9 cellular contexts compared by ENCODE assay signal in genomic region chr6:24357336-24358218, GRCh38. TPM values are rescaled to one million over a fixed set of nuclear protein-coding genes. Genes with fewer than 3 reads are reported as not detected.
DNase-seq lines count a peak whose midpoint lies in the region; ATAC-seq and TF ChIP-seq lines count a peak whose summit lies in the region.
"Had no signal": no experiment of that assay in that cellular context is flagged by ENCODE, and none has a peak within 500 bp of the region (broad histone marks: within the 10 kb centered on the region; RNA-seq: fewer than 3 reads in every experiment).

Gene DCDC2 (minus strand): TSS chr6:24358059. CDS start chr6:24357750, 309 bp downstream.

- DNase-seq in activated CD4-positive, alpha-beta memory T cell treated with anti-CD3 and anti-CD28 coated beads for 36 hours: peak; percentile 59
- DNase-seq in effector memory CD8-positive, alpha-beta T cell: peak; percentile 9 to 20 (median 15)
- DNase-seq in testis: peak; percentile 64
- DNase-seq in KG1 (lab: John Stamatoyannopoulos, UW): no peak

- peaks cover 7% of the 10 kb centered on the region for H3K4me1 ChIP-seq in HUES6 (ENCODE audit: control insufficient read depth, insufficient read depth, low read length)
- H3K4me1 ChIP-seq in mucosa of stomach (ENCODE audit: control insufficient read depth, insufficient read depth, low read length): peaks cover 7% of the 10 kb centered on the region
- H3K4me1 ChIP-seq in testis: peaks cover 8% of the 10 kb centered on the region

- peaks cover 3% of the 10 kb centered on the region for H3K27me3 Mint-ChIP-seq in activated CD4-positive, alpha-beta memory T cell treated with anti-CD3 and anti-CD28 coated beads for 36 hours
- H3K27me3 Mint-ChIP-seq in effector memory CD8-positive, alpha-beta T cell: peaks cover 8 to 26% of the 10 kb centered on the region in 2 donors

- peak within 1 kb of the TSS; percentile 68 for H3K4me3 Mint-ChIP-seq in activated CD4-positive, alpha-beta memory T cell treated with anti-CD3 and anti-CD28 coated beads for 36 hours
- peak within 1 kb of the TSS; percentile 70 to 79 for H3K4me3 Mint-ChIP-seq in effector memory CD8-positive, alpha-beta T cell

- H3K36me3 Mint-ChIP-seq in activated CD4-positive, alpha-beta memory T cell treated with anti-CD3 and anti-CD28 coated beads for 36 hours: no peaks in the 10 kb centered on the region
- peaks cover 4% of the 10 kb centered on the region for H3K36me3 Mint-ChIP-seq in effector memory CD8-positive, alpha-beta T cell (ENCODE audit: insufficient read depth)

- no peak for TF ChIP-seq POLR2A in testis (IDR thresholded peaks at IDR 0.05)

- CTCF ChIA-PET in activated CD4-positive, alpha-beta memory T cell treated with anti-CD3 and anti-CD28 coated beads for 36 hours (lab: Charles Lee): interaction anchor here (1.5 kb wide), 1 partner anchor 74 kb away, joined by 4 read pairs; no protein-coding TSS in a partner anchor

- POLR2A ChIA-PET in activated CD4-positive, alpha-beta memory T cell treated with anti-CD3 and anti-CD28 coated beads for 36 hours (lab: Charles Lee): no interaction called here

- H3K36me3 ChIP-seq in HUES6 (ENCODE audit: control insufficient read depth, insufficient read depth, low read length): no peaks in the 10 kb centered on the region
- H3K36me3 ChIP-seq in mucosa of stomach (ENCODE audit: control insufficient read depth, insufficient read depth, low read length): no peaks in the 10 kb centered on the region
- no peaks in the 10 kb centered on the region for H3K36me3 ChIP-seq in testis (ENCODE audit: low read depth, missing control alignments)

- H3K4me3 ChIP-seq in HUES6 (ENCODE audit: low read depth, low read length) (peak within 1 kb of the TSS; percentile 57), mucosa of stomach (ENCODE audit: low read length) (peak within 1 kb of the TSS; percentile 31), testis (peak within 1 kb of the TSS; percentile 38 to 41)

- TF ChIP-seq CTCF in testis (IDR thresholded peaks at IDR 0.05): no peak

- H3K27ac Mint-ChIP-seq in activated CD4-positive, alpha-beta memory T cell treated with anti-CD3 and anti-CD28 coated beads for 36 hours: no peak within 1 kb of the TSS
- peak within 1 kb of the TSS in 1 of 2 donors; percentile 58 for H3K27ac Mint-ChIP-seq in effector memory CD8-positive, alpha-beta T cell

- H3K27me3 ChIP-seq in HUES6 (ENCODE audit: control insufficient read depth, insufficient read depth, low read length) (peaks cover 25% of the 10 kb centered on the region), mucosa of stomach (ENCODE audit: control insufficient read depth, insufficient read depth, low read length) (no peaks in the 10 kb centered on the region), testis (no peaks in the 10 kb centered on the region)

- no peak within 1 kb of the TSS for H3K27ac ChIP-seq in HUES6 (ENCODE audit: low read depth, low read length)
- no peak within 1 kb of the TSS for H3K27ac ChIP-seq in testis
- H3K27ac ChIP-seq: skin epidermis had no signal

- H3K9me3 Mint-ChIP-seq in activated CD4-positive, alpha-beta memory T cell treated with anti-CD3 and anti-CD28 coated beads for 36 hours: no peaks in the 10 kb centered on the region
- no peaks in the 10 kb centered on the region for H3K9me3 Mint-ChIP-seq in effector memory CD8-positive, alpha-beta T cell

- ATAC-seq in effector memory CD8-positive, alpha-beta T cell (replicated peaks): peak; percentile 34
- ATAC-seq in HG03520 (IDR thresholded peaks at IDR 0.05; ENCODE audit: unreplicated experiment) (no peak), GM19328 (IDR thresholded peaks at IDR 0.05; ENCODE audit: unreplicated experiment) (no peak)

- peaks cover 25% of the 10 kb centered on the region for H3K4me1 Mint-ChIP-seq in activated CD4-positive, alpha-beta memory T cell treated with anti-CD3 and anti-CD28 coated beads for 36 hours (ENCODE audit: low read depth)
- H3K4me1 Mint-ChIP-seq in effector memory CD8-positive, alpha-beta T cell (ENCODE audit: low read depth in 2 of 2): peaks cover 15 to 17% of the 10 kb centered on the region in 2 donors

- WGBS in testis, 2 donors: 4 to 5% methylated on average over 27 to 61 of the region's 61 CpGs

- H3K9me3 ChIP-seq in HUES6 (ENCODE audit: control insufficient read depth, insufficient read depth, low read depth, low read length): no peaks in the 10 kb centered on the region
- no peaks in the 10 kb centered on the region for H3K9me3 ChIP-seq in mucosa of stomach (ENCODE audit: control insufficient read depth, low read length)
- no peaks in the 10 kb centered on the region for H3K9me3 ChIP-seq in testis

- intact Hi-C loops in activated CD4-positive, alpha-beta memory T cell treated with anti-CD3 and anti-CD28 coated beads for 36 hours (cut with micrococcal nuclease): loop anchor here (2.0 kb wide), 1 partner anchor 137 kb away; the partner anchor contains the start of gene ALDH5A1
- intact Hi-C loops in testis (cut with DNase I; ENCODE audit: low total_unique reads): no loop called here

- peak within 1 kb of the TSS; percentile 70 for H3K9ac ChIP-seq in HUES6 (ENCODE audit: low read length)
- no peak within 1 kb of the TSS for H3K9ac ChIP-seq in mucosa of stomach (ENCODE audit: low read length)

RNA-seq across cellular contexts. Expression of gene DCDC2, which starts in this region (rescaled TPM):
- total RNA-seq in activated CD4-positive, alpha-beta memory T cell treated with anti-CD3 and anti-CD28 coated beads for 36 hours: under 1 TPM in 1 of 2 experiments, not detected in 1; 0.31 TPM
- 1 to 10 TPM; 2.4 to 3.0 TPM for total RNA-seq in testis
- polyA plus RNA-seq in testis (ENCODE audit: insufficient read depth, low read depth, low replicate concordance): 11.1 TPM

Comparison
In these comparisons a context has a peak if more than half of its experiments do, and no peak if none do; other contexts are left out.
1. Peak in DNase-seq in activated CD4-positive, alpha-beta memory T cell treated with anti-CD3 and anti-CD28 coated beads for 36 hours; RNA of the gene not detected or under 1 TPM.